In the genomic region with DNA sequence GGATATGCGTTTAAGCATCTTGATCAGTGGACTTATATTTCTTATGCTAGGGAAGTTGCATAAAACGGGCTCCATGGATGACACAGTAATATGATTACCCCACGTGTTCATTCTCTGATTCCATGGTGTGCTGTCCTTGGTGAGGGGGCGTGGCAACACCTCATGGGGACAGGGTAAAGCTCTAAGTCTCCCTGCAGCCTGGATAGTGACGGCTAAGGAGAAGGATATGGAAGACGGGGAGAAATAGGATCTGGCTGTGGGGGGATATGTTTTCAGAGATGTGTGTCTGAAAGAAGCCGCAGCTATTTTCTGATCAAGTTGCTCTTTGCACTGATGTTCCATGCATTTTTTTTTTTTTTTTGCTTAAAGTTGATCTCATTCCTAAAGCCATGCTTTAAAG, we compare ENCODE assay signal across 14 cellular contexts.
A peak's percentile ranks its signal among the peaks of the same experiment; 100 is the strongest.
DNase-seq lines count a peak whose midpoint lies in the region; ATAC-seq, FAIRE-seq and TF ChIP-seq lines count a peak whose summit lies in the region.
"Had no signal": no experiment of that assay in that cellular context is flagged by ENCODE, and none has a peak within 500 bp of the region (broad histone marks: within the 10 kb centered on the region; RNA-seq: fewer than 3 reads in every experiment).

No MANE protein-coding gene starts in this region.

- no peak overlapping the region for H2BK12ac ChIP-seq in H1 (ENCODE audit: low read depth, low read length)

- H3K36me3 ChIP-seq in H1 (ENCODE audit: control insufficient read depth in 2 of 4, insufficient read depth in 4 of 4, low read length in 3 of 4): no peaks in the 10 kb centered on the region
- H3K36me3 ChIP-seq in body of pancreas (replicated peaks in 1 of 2; ENCODE audit: insufficient read depth in 1 of 2, low read depth in 2 of 2): no peaks in the 10 kb centered on the region

- TF ChIP-seq POLR2A in H1 (IDR thresholded peaks at IDR 0.05; ENCODE audit: control extremely low read depth in 1 of 2, low read depth in 2 of 2, low read length in 2 of 2): no peak
- TF ChIP-seq POLR2A in body of pancreas (IDR thresholded peaks at IDR 0.05): no peak

- H3K4me1 Mint-ChIP-seq in stimulated activated naive CD8-positive, alpha-beta T cell treated with anti-CD3 and anti-CD28 coated beads, Interleukin-15, Interleukin-2, amounts not matched to agents 100 ng/mL and 50 ng/mL, for 24 hours (ENCODE audit: low read depth): peaks cover 48% of the 10 kb centered on the region
- peaks cover 45% of the 10 kb centered on the region for H3K4me1 Mint-ChIP-seq in stimulated activated naive CD8-positive, alpha-beta T cell treated with anti-CD3 and anti-CD28 coated beads, Interleukin-15, amount 100 ng/mL, for 72 hours

- no peak overlapping the region for H2BK20ac ChIP-seq in H1 (ENCODE audit: low read length)

- no peak for DNase-seq in stimulated activated naive CD8-positive, alpha-beta T cell treated with anti-CD3 and anti-CD28 coated beads, Interleukin-15, amount 100 ng/mL, for 72 hours
- DNase-seq in NCI-H748 (lab: John Stamatoyannopoulos, UW; ENCODE audit: unreplicated experiment) (peak; percentile 83), H1 (ENCODE audit: low read depth in 1 of 2, low spot score in 2 of 2) (no peak), Right ventricle myocardium inferior (ENCODE audit: missing footprints) (no peak), body of pancreas (no peak)
- DNase-seq: activated CD4-positive, CD25-positive, alpha-beta regulatory T cell; dermis blood vessel endothelial cell; NCI-H2107; SHP77; stimulated activated CD4-positive, alpha-beta T cell treated with anti-CD3 and anti-CD28 coated beads, Interleukin-4, amount 100 ng/mL, for 24 hours; stimulated activated naive CD4-positive, alpha-beta T cell treated with Interleukin-2 at 50 U/mL for 16 hours had no signal

- H3K27me3 Mint-ChIP-seq in stimulated activated naive CD8-positive, alpha-beta T cell treated with anti-CD3 and anti-CD28 coated beads, Interleukin-15, Interleukin-2, amounts not matched to agents 100 ng/mL and 50 ng/mL, for 24 hours: peaks cover 63% of the 10 kb centered on the region
- H3K27me3 Mint-ChIP-seq in stimulated activated naive CD8-positive, alpha-beta T cell treated with anti-CD3 and anti-CD28 coated beads, Interleukin-15, amount 100 ng/mL, for 72 hours: peaks cover 80% of the 10 kb centered on the region

- H3K4me1 ChIP-seq in H1 (replicated peaks in 1 of 4; ENCODE audit: control insufficient read depth in 3 of 4, insufficient read depth in 4 of 4, low read length in 3 of 4): peaks cover 0 to 9% (median 2%) of the 10 kb centered on the region in 4 experiments; a peak in 3 of 7 replicates
- H3K4me1 ChIP-seq in body of pancreas: peaks cover 5% of the 10 kb centered on the region

- CTCF ChIA-PET in H1 (lab: Charles Lee; ENCODE audit: partially characterized antibody): interaction anchor here (0.7 to 6.1 kb wide), 7 partner anchors 11 to 276 kb away, joined by 3 to 43 read pairs (median 3); no protein-coding TSS in a partner anchor

- TF ChIP-seq RAD21 in H1 (IDR thresholded peaks at IDR 0.05 in 1 of 2, conservative IDR thresholded peaks at IDR 0.05 in 1 of 2; ENCODE audit: low read depth in 2 of 2, low read length in 2 of 2): no peak

- no peak overlapping the region for H3K9ac ChIP-seq in H1 (replicated peaks in 1 of 4; ENCODE audit: extremely low read depth in 1 of 4, low read depth in 3 of 4, low read length in 3 of 4)

- intact Hi-C loops in Right ventricle myocardium inferior (cut with DNase I) (no loop called here), body of pancreas (cut with DNase I) (no loop called here)

- H3K4me3 Mint-ChIP-seq in stimulated activated naive CD8-positive, alpha-beta T cell treated with anti-CD3 and anti-CD28 coated beads, Interleukin-15, Interleukin-2, amounts not matched to agents 100 ng/mL and 50 ng/mL, for 24 hours: no peak overlapping the region
- H3K4me3 Mint-ChIP-seq in stimulated activated naive CD8-positive, alpha-beta T cell treated with anti-CD3 and anti-CD28 coated beads, Interleukin-15, amount 100 ng/mL, for 72 hours: no peak overlapping the region

- H3K18ac ChIP-seq in H1 (ENCODE audit: extremely low read depth, low read length): no peak overlapping the region

- no peak overlapping the region for H2BK120ac ChIP-seq in H1 (replicated peaks; ENCODE audit: low read depth, low read length)

- H3K23me2 ChIP-seq in H1 (ENCODE audit: low read depth, low read length): 0 out of 2 replicates have a peak, but pooled peaks cover 4% of the 10 kb centered on the region

- H3K4ac ChIP-seq in H1 (replicated peaks; ENCODE audit: insufficient read length, low read depth, low read length): no peak overlapping the region

- no peak overlapping the region for H3K14ac ChIP-seq in H1 (ENCODE audit: insufficient read length)

- H3K79me1 ChIP-seq in H1 (ENCODE audit: low read depth, low read length): no peaks in the 10 kb centered on the region

- H2BK5ac ChIP-seq in H1 (ENCODE audit: low read depth, low read length): no peak overlapping the region

- H4K20me1 ChIP-seq in H1 (replicated peaks in 1 of 2; ENCODE audit: control insufficient read depth in 1 of 2, insufficient read depth in 2 of 2, low read length in 2 of 2): no peaks in the 10 kb centered on the region

- no peak for TF ChIP-seq EP300 in H1 (IDR thresholded peaks at IDR 0.05; ENCODE audit: borderline replicate concordance in 1 of 2, low read depth in 2 of 2, low read length in 2 of 2)

- no peaks in the 10 kb centered on the region for H3K9me3 Mint-ChIP-seq in stimulated activated naive CD8-positive, alpha-beta T cell treated with anti-CD3 and anti-CD28 coated beads, Interleukin-15, Interleukin-2, amounts not matched to agents 100 ng/mL and 50 ng/mL, for 24 hours
- peaks cover 7 to 11% of the 10 kb centered on the region in 2 donors for H3K9me3 Mint-ChIP-seq in stimulated activated naive CD8-positive, alpha-beta T cell treated with anti-CD3 and anti-CD28 coated beads, Interleukin-15, amount 100 ng/mL, for 72 hours

- peaks cover 0 to 4% of the 10 kb centered on the region in 2 experiments; a peak in 1 of 4 replicates for H3K9me3 ChIP-seq in H1 (ENCODE audit: insufficient read depth in 2 of 2, low read depth in 1 of 2, low read length in 1 of 2)
- H3K9me3 ChIP-seq in body of pancreas: no peaks in the 10 kb centered on the region

- H3K36me3 Mint-ChIP-seq in stimulated activated naive CD8-positive, alpha-beta T cell treated with anti-CD3 and anti-CD28 coated beads, Interleukin-15, Interleukin-2, amounts not matched to agents 100 ng/mL and 50 ng/mL, for 24 hours (ENCODE audit: low read depth): peaks cover 4% of the 10 kb centered on the region

- no peak overlapping the region for H3K27ac ChIP-seq in H1 (ENCODE audit: low read depth, low read length)
- no peak overlapping the region for H3K27ac ChIP-seq in body of pancreas

- H2AK5ac ChIP-seq in H1 (ENCODE audit: low read depth, low read length): no peak overlapping the region

- H3K56ac ChIP-seq in H1 (replicated peaks; ENCODE audit: insufficient read length, low read depth, low read length): no peak overlapping the region

- no peak overlapping the region for H4K8ac ChIP-seq in H1 (ENCODE audit: extremely low read depth, insufficient read depth, low read length)

- H3K27me3 ChIP-seq in H1 (replicated peaks in 1 of 4; ENCODE audit: control insufficient read depth in 3 of 4, extremely low read depth in 1 of 4, insufficient read depth in 3 of 4, low read length in 3 of 4) (no peaks in the 10 kb centered on the region), body of pancreas (no peaks in the 10 kb centered on the region)

- no peak overlapping the region for H2BK15ac ChIP-seq in H1 (ENCODE audit: low read length)

- no peak overlapping the region for H4K91ac ChIP-seq in H1 (replicated peaks; ENCODE audit: insufficient read length, low read length)

- H3K27ac Mint-ChIP-seq in stimulated activated naive CD8-positive, alpha-beta T cell treated with anti-CD3 and anti-CD28 coated beads, Interleukin-15, Interleukin-2, amounts not matched to agents 100 ng/mL and 50 ng/mL, for 24 hours: peak overlapping the region; percentile 17
- no peak overlapping the region for H3K27ac Mint-ChIP-seq in stimulated activated naive CD8-positive, alpha-beta T cell treated with anti-CD3 and anti-CD28 coated beads, Interleukin-15, amount 100 ng/mL, for 72 hours

- no peak overlapping the region for H4K5ac ChIP-seq in H1 (ENCODE audit: insufficient read length, low read depth, low read length)

- H2AFZ ChIP-seq in H1 (ENCODE audit: low read length): no peak overlapping the region

- no peak for FAIRE-seq in H1 (lab: Jason Lieb, UNC)

- TF ChIP-seq CTCF in H1 (IDR thresholded peaks at IDR 0.05; ENCODE audit: control extremely low read depth in 1 of 3, insufficient read depth in 1 of 3, low read depth in 1 of 3, low read length in 3 of 3) (no peak), body of pancreas (IDR thresholded peaks at IDR 0.05) (no peak)

- POLR2A ChIA-PET in H1 (lab: Charles Lee; ENCODE audit: partially characterized antibody): interaction anchor here (1.6 kb wide), 1 partner anchor 9 kb away, joined by 5 read pairs; no protein-coding TSS in a partner anchor

- no peak overlapping the region for H3K4me2 ChIP-seq in H1 (ENCODE audit: insufficient read depth in 1 of 2, low read depth in 2 of 2, low read length in 2 of 2)

- no peak for ATAC-seq in stimulated activated naive CD8-positive, alpha-beta T cell treated with anti-CD3 and anti-CD28 coated beads, Interleukin-15, amount 100 ng/mL, for 72 hours
- ATAC-seq in GM19395 (IDR thresholded peaks at IDR 0.05; ENCODE audit: unreplicated experiment) (no peak), Right ventricle myocardium inferior (no peak), body of pancreas (no peak), HG02852 (IDR thresholded peaks at IDR 0.05; ENCODE audit: unreplicated experiment) (no peak)

- WGBS in H1 (ENCODE audit: extremely low coverage in 1 of 2, insufficient coverage in 1 of 2, insufficient read length in 1 of 2, insufficient replicate concordance in 2 of 2, low coverage in 1 of 2, low lambda C conversion rate in 2 of 2, missing lambda C conversion rate in 1 of 2), 2 experiments: 68% methylated on average over 7 of the region's 7 CpGs; no CpG with 5 or more reads in 1 of the 2 experiments
- WGBS in body of pancreas, 2 donors: 56 to 57% methylated on average over 7 of the region's 7 CpGs

- H3K23ac ChIP-seq in H1 (ENCODE audit: insufficient read length): no peak overlapping the region

- no peak overlapping the region for H3K4me3 ChIP-seq in H1 (ENCODE audit: extremely low read depth in 1 of 4, insufficient read depth in 2 of 4, low read depth in 3 of 4, low read length in 4 of 4)
- no peak overlapping the region for H3K4me3 ChIP-seq in body of pancreas

- no peaks in the 10 kb centered on the region for H3K79me2 ChIP-seq in H1 (ENCODE audit: control insufficient read depth in 1 of 2, insufficient read depth in 2 of 2, low read length in 2 of 2)

TF ChIP-seq in H1, 55 proteins besides CTCF, POLR2A, EP300 and RAD21:
- TF ChIP-seq SRF (IDR thresholded peaks at IDR 0.05; ENCODE audit: low read depth, low read length): no peak
- TF ChIP-seq, protein P1, sequence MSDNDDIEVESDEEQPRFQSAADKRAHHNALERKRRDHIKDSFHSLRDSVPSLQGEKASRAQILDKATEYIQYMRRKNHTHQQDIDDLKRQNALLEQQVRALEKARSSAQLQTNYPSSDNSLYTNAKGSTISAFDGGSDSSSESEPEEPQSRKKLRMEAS (IDR thresholded peaks at IDR 0.05): 0 out of 2 replicates have a peak, but pooled peaks have one; percentile 15
